Comparison of ENCODE assay signal across 4 cellular contexts in genomic region chr1:152219438-152219837, GRCh38. TPM values are rescaled to one million over a fixed set of nuclear protein-coding genes. Genes with fewer than 3 reads are reported as not detected.
"Had no signal": no experiment of that assay in that cellular context is flagged by ENCODE, and none has a peak within 500 bp of the region (broad histone marks: within the 10 kb centered on the region; RNA-seq: fewer than 3 reads in every experiment).

No MANE protein-coding gene starts in this region.

RNA-seq across cellular contexts. Expression of gene HRNR, which starts 4.6 kb away (rescaled TPM):
- total RNA-seq: LHCN-M2, M059J, MCF 10A, NCI-H460 had no signal
